In genomic region chr14:97074860-97075259, GRCh38 we compare ENCODE assay signal across 22 cellular contexts.
DNase-seq lines count a peak whose midpoint lies in the region; ATAC-seq lines count a peak whose summit lies in the region.
"Had no signal": no experiment of that assay in that cellular context is flagged by ENCODE, and none has a peak within 500 bp of the region (broad histone marks: within the 10 kb centered on the region; RNA-seq: fewer than 3 reads in every experiment).

No MANE protein-coding gene starts in this region.

- H3K27ac ChIP-seq in caudate nucleus (ENCODE audit: low read depth, low read length): peak overlapping the region; percentile 73
- H3K27ac ChIP-seq: foreskin keratinocyte, spleen, tibial nerve had no signal

- peak; percentile 65 for DNase-seq in MV-4-11 (lab: John Stamatoyannopoulos, UW)
- peak in 21 of 61 donors; percentile 4 to 79 (median 43) for DNase-seq in caudate nucleus (lab: John Stamatoyannopoulos, UW)
- DNase-seq in T-helper 9 cell: no peak
- no peak for DNase-seq in activated gamma-delta T cell treated with Interleukin-2 at 50 U/mL for 16 hours
- DNase-seq in NCI-H2196 (lab: John Stamatoyannopoulos, UW; ENCODE audit: unreplicated experiment): no peak
- DNase-seq: activated CD4-positive, alpha-beta T cell treated with anti-CD3 and anti-CD28 coated beads for 1 hour; activated naive CD4-positive, alpha-beta T cell treated with anti-CD3 and anti-CD28 coated beads, Interleukin-2, amount 10 ng/mL, durations not matched to agents 7 days and 5 days; activated T-cell treated with anti-CD3 and anti-CD28 coated beads, Interleukin-2, amount 50 U/mL, for 24 hours; CD4-positive, alpha-beta memory T cell; DMS53; foreskin keratinocyte; H7; mammary epithelial cell; NCI-H2227 treated with DMSO at 0.1 percent for 48 hours; RPMI8226; SK-N-SH; spleen; stimulated activated CD4-positive, alpha-beta T cell treated with anti-CD3 and anti-CD28 coated beads, Interleukin-4, amount 100 ng/mL, for 24 hours had no signal

- ATAC-seq in GM18502 (IDR thresholded peaks at IDR 0.05; ENCODE audit: poor library complexity, unreplicated experiment) (peak; percentile 42), GM21423 (IDR thresholded peaks at IDR 0.05; ENCODE audit: unreplicated experiment) (peak; percentile 49), GM18517 (IDR thresholded peaks at IDR 0.05; ENCODE audit: unreplicated experiment) (no peak)
- ATAC-seq: foreskin keratinocyte had no signal
